27 cellular contexts compared by ENCODE assay signal in the genomic region with DNA sequence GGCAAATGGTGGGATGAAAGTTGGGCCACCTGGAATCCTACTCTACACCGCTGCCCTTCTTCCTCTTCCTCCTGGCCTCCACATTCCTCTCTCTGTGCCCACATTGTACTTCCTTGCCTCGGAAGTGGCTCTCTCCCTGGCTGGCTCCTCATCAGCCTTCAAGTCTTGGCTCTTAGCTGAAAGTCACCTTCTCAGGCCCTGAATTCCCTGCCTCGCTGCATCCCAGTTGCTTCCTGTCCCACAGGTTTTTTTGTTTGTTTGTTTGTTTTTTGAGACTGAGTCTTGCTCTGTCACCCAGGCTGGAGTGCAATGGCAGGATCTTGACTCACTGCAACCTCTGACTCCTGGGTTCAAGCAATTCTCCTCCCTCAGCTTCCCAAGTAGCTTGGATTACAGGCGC. TPM values are rescaled to one million over a fixed set of nuclear protein-coding genes. Genes with fewer than 3 reads are reported as not detected.
DNase-seq lines count a peak whose midpoint lies in the region; TF ChIP-seq lines count a peak whose summit lies in the region.
"Had no signal": no experiment of that assay in that cellular context is flagged by ENCODE, and none has a peak within 500 bp of the region (broad histone marks: within the 10 kb centered on the region; RNA-seq: fewer than 3 reads in every experiment).

No MANE protein-coding gene starts in this region.

- TF ChIP-seq CTCF in MCF 10A (IDR thresholded peaks at IDR 0.05; ENCODE audit: unreplicated experiment) (no peak), mammary epithelial cell (conservative IDR thresholded peaks at IDR 0.05 in 1 of 2, IDR thresholded peaks at IDR 0.05 in 1 of 2; ENCODE audit: extremely low read depth in 1 of 2, insufficient read depth in 1 of 2, low read depth in 1 of 2, low read length in 2 of 2) (no peak), chondrocyte (IDR thresholded peaks at IDR 0.05) (no peak), type B pancreatic cell (conservative IDR thresholded peaks at IDR 0.05) (no peak)

- intact Hi-C loops in MCF 10A (cut with micrococcal nuclease), result loop anchor here (5.0 kb wide), 1 partner anchor 604 kb away; the partner anchor contains the start of gene SEC14L5
- intact Hi-C loops in mammary epithelial cell (cut with micrococcal nuclease), result loop anchor here (10.0 kb wide), 1 partner anchor 191 kb away; no protein-coding TSS in a partner anchor

- no peaks in the 10 kb centered on the region for H3K27me3 Mint-ChIP-seq in MCF 10A (ENCODE audit: insufficient read depth, unreplicated experiment)
- no peaks in the 10 kb centered on the region for H3K27me3 Mint-ChIP-seq in chondrocyte (ENCODE audit: low read depth)
- H3K27me3 Mint-ChIP-seq in type B pancreatic cell, result no peaks in the 10 kb centered on the region

- no peak overlapping the region for H3K9ac ChIP-seq in mammary epithelial cell (ENCODE audit: insufficient read depth, low read length)
- no peak overlapping the region for H3K9ac ChIP-seq in trophoblast cell (ENCODE audit: low read length)

- H3K79me2 ChIP-seq in mammary epithelial cell (ENCODE audit: insufficient read depth, low read length) (peaks cover 21% of the 10 kb centered on the region), trophoblast cell (ENCODE audit: control insufficient read depth, insufficient read depth, low read length, poor library complexity) (peaks cover 6% of the 10 kb centered on the region)

- H3K4me2 ChIP-seq in mammary epithelial cell (ENCODE audit: insufficient read depth, low read depth, low read length) (no peak overlapping the region), trophoblast cell (ENCODE audit: low read length) (no peak overlapping the region)
- H3K4me2 ChIP-seq: hepatocyte had no signal

- peaks cover under 1% of the 10 kb centered on the region for H3K4me1 Mint-ChIP-seq in MCF 10A (ENCODE audit: insufficient read depth, unreplicated experiment)
- peaks cover 17% of the 10 kb centered on the region for H3K4me1 Mint-ChIP-seq in chondrocyte (ENCODE audit: low read depth)
- H3K4me1 Mint-ChIP-seq in type B pancreatic cell (ENCODE audit: unreplicated experiment), result peaks cover 8% of the 10 kb centered on the region

- H3K4me3 Mint-ChIP-seq in MCF 10A (ENCODE audit: unreplicated experiment) (no peak overlapping the region), chondrocyte (ENCODE audit: unreplicated experiment) (no peak overlapping the region), type B pancreatic cell (peak overlapping the region; percentile 40)

- no peak overlapping the region for H4K12ac ChIP-seq in trophoblast cell (ENCODE audit: low read depth, low read length)

- 98% methylated on average over 4 of the region's 4 CpGs for WGBS in mammary epithelial cell (ENCODE audit: low coverage, missing lambda C conversion rate)
- no CpG with 5 or more reads among the region's 4 CpGs for WGBS in trophoblast cell (ENCODE audit: extremely low coverage, insufficient coverage, insufficient read length)

- H3K36me3 ChIP-seq in mammary epithelial cell (ENCODE audit: insufficient read depth, low read length) (no peaks in the 10 kb centered on the region), trophoblast cell (ENCODE audit: control insufficient read depth in 1 of 2, insufficient read depth in 2 of 2, low read length in 2 of 2) (peaks cover 2 to 13% of the 10 kb centered on the region in 2 experiments)
- H3K36me3 ChIP-seq: breast epithelium, pancreas had no signal

- no peak overlapping the region for H2BK5ac ChIP-seq in trophoblast cell (ENCODE audit: low read depth, low read length, poor library complexity)

- DNase-seq in DMS53 (lab: John Stamatoyannopoulos, UW), result peak; percentile 33
- no peak for DNase-seq in DMS53 treated with DMSO at 0.1 percent for 48 hours (lab: John Stamatoyannopoulos, UW; ENCODE audit: unreplicated experiment)
- no peak for DNase-seq in MCF 10A (ENCODE audit: unreplicated experiment)
- DNase-seq in mammary epithelial cell, result no peak
- DNase-seq in chondrocyte (ENCODE audit: low spot score), result no peak
- DNase-seq in type B pancreatic cell (ENCODE audit: extremely low spot score, unreplicated experiment), result no peak
- DNase-seq in SHP77 treated with DMSO at 0.1 percent for 48 hours (lab: John Stamatoyannopoulos, UW), result no peak
- no peak for DNase-seq in trophoblast cell
- DNase-seq: 8988T; activated CD8-positive, alpha-beta memory T cell treated with anti-CD3 and anti-CD28 coated beads for 24 hours; activated gamma-delta T cell treated with Interleukin-2 at 50 U/mL for 16 hours; amniotic stem cell; C1 segment of cervical spinal cord; effector CD4-positive, alpha-beta T cell; KG1; lower lobe of right lung; MG63; NCI-H1105; NCI-H187; NCI-H510A; pancreas; stimulated activated CD4-positive, alpha-beta T cell treated with anti-CD3 and anti-CD28 coated beads, Interleukin-15, amount 100 ng/mL, for 24 hours; stimulated activated naive CD4-positive, alpha-beta T cell; upper lobe of right lung had no signal

- H3K4me1 ChIP-seq in mammary epithelial cell (ENCODE audit: insufficient read depth, low read length) (peaks cover 5% of the 10 kb centered on the region), trophoblast cell (ENCODE audit: control insufficient read depth in 1 of 2, insufficient read depth in 2 of 2, low read length in 2 of 2) (peaks cover 0 to 4% of the 10 kb centered on the region in 2 experiments)
- H3K4me1 ChIP-seq: breast epithelium had no signal

- in situ Hi-C loops in mammary epithelial cell (cut with MboI; ENCODE audit: low sequenced_read_pairs in 2 of 2), result no loop called here

- H2BK12ac ChIP-seq in trophoblast cell (ENCODE audit: low read length), result no peak overlapping the region

- no peak overlapping the region for H3K4ac ChIP-seq in trophoblast cell (ENCODE audit: low read depth, low read length)

- H3K36me3 Mint-ChIP-seq in MCF 10A (ENCODE audit: insufficient read depth, unreplicated experiment) (peaks cover 5% of the 10 kb centered on the region), chondrocyte (ENCODE audit: low read depth) (no peaks in the 10 kb centered on the region), type B pancreatic cell (no peaks in the 10 kb centered on the region)

- no peak overlapping the region for H3K18ac ChIP-seq in trophoblast cell (ENCODE audit: low read length)

- H3K27ac Mint-ChIP-seq in MCF 10A (ENCODE audit: low read depth, unreplicated experiment), result peak overlapping the region; percentile 76
- peak overlapping the region; percentile 36 for H3K27ac Mint-ChIP-seq in chondrocyte (ENCODE audit: unreplicated experiment)
- peak overlapping the region; percentile 29 for H3K27ac Mint-ChIP-seq in type B pancreatic cell

- dilution Hi-C loops in mammary epithelial cell (cut with HindIII; ENCODE audit: low sequenced_read_pairs), result no loop called here

- H3K9me3 Mint-ChIP-seq in MCF 10A (ENCODE audit: unreplicated experiment) (no peaks in the 10 kb centered on the region), chondrocyte (ENCODE audit: low read depth) (no peaks in the 10 kb centered on the region), type B pancreatic cell (no peaks in the 10 kb centered on the region)

- no peak overlapping the region for H3K23ac ChIP-seq in trophoblast cell (ENCODE audit: low read length)

- H4K8ac ChIP-seq in trophoblast cell (ENCODE audit: low read depth, low read length), result no peak overlapping the region

- no peak overlapping the region for H2BK120ac ChIP-seq in trophoblast cell (ENCODE audit: insufficient read depth, low read length, poor library complexity)

- H3K14ac ChIP-seq in trophoblast cell (ENCODE audit: low read length), result no peak overlapping the region

- H2AFZ ChIP-seq in mammary epithelial cell (ENCODE audit: low read depth, low read length) (no peak overlapping the region), trophoblast cell (ENCODE audit: insufficient read depth, low read length, poor library complexity) (no peak overlapping the region)
- H2AFZ ChIP-seq: hepatocyte had no signal

- H4K20me1 ChIP-seq in mammary epithelial cell (ENCODE audit: insufficient read depth, low read length), result no peaks in the 10 kb centered on the region

- CTCF ChIA-PET in MCF 10A (lab: Yijun Ruan, JAX), result interaction anchor here (6.9 kb wide), 1 partner anchor 48 kb away, joined by 75 read pairs; no protein-coding TSS in a partner anchor
- CTCF ChIA-PET in mammary epithelial cell (lab: Charles Lee; ENCODE audit: low non-redundant PET), result no interaction called here

- H3K4me3 ChIP-seq in mammary epithelial cell (replicated peaks in 1 of 3; ENCODE audit: insufficient read depth in 1 of 3, low read depth in 2 of 3, low read length in 3 of 3) (no peak overlapping the region), trophoblast cell (ENCODE audit: low read depth, low read length) (no peak overlapping the region)
- H3K4me3 ChIP-seq: breast epithelium, hepatocyte, lower lobe of right lung, MG63, pancreas, upper lobe of right lung had no signal

- H3K27ac ChIP-seq in mammary epithelial cell (ENCODE audit: insufficient read depth, low read depth, low read length) (no peak overlapping the region), trophoblast cell (ENCODE audit: low read depth, low read length) (no peak overlapping the region)
- H3K27ac ChIP-seq: breast epithelium, hepatocyte, lower lobe of right lung, pancreas, upper lobe of right lung had no signal

- no peak overlapping the region for H4K91ac ChIP-seq in trophoblast cell (ENCODE audit: low read depth, low read length)

- H3K9me3 ChIP-seq in mammary epithelial cell (replicated peaks; ENCODE audit: insufficient read depth, low read length) (no peaks in the 10 kb centered on the region), trophoblast cell (ENCODE audit: insufficient read depth, low read depth, low read length) (no peaks in the 10 kb centered on the region)
- H3K9me3 ChIP-seq: breast epithelium, lower lobe of right lung, MG63, pancreas, upper lobe of right lung had no signal

- no TSS peak for BruUV-seq in MCF 10A (replicated peaks; lab: Mats Ljungman, UMichigan)
- no TSS peak for BruUV-seq in mammary epithelial cell (replicated peaks; lab: Mats Ljungman, UMichigan)

- peaks cover 4% of the 10 kb centered on the region for H3K79me1 ChIP-seq in trophoblast cell (ENCODE audit: low read length)

- no peak overlapping the region for H2AK5ac ChIP-seq in trophoblast cell (ENCODE audit: low read length)

- no peaks in the 10 kb centered on the region for H3K27me3 ChIP-seq in mammary epithelial cell (ENCODE audit: insufficient read depth, low read length)
- H3K27me3 ChIP-seq in trophoblast cell (ENCODE audit: insufficient read depth, low read length), result no peaks in the 10 kb centered on the region
- H3K27me3 ChIP-seq: breast epithelium, hepatocyte, MG63, pancreas, upper lobe of right lung had no signal

- POLR2A ChIA-PET in MCF 10A (lab: Yijun Ruan, JAX), result interaction anchor here (1.1 kb wide), 1 partner anchor 63 kb away, joined by 3 read pairs; the partner anchor contains the start of gene CORO7

RNA-seq across cellular contexts. Expression of gene PAM16, which starts 2.6 kb away (rescaled TPM):
- total RNA-seq in MCF 10A (2022) (71.8 and 117 TPM in 2 replicates), mammary epithelial cell (10 to 100 TPM; 20.3 to 62.1 TPM), chondrocyte (21.6 to 24.4 TPM (median 22.4 TPM) in 3 replicates), type B pancreatic cell (ENCODE audit: low replicate concordance) (30.5 and 39.3 TPM in 2 replicates)
- 41.2 TPM for polyA plus RNA-seq in mammary epithelial cell
- 3.8 TPM for polyA minus RNA-seq in mammary epithelial cell
- polyA plus RNA-seq in trophoblast cell (2013), result 40.6 and 45.5 TPM in 2 replicates

RNA-seq across cellular contexts. Expression of gene VASN, which starts 18.0 kb away (rescaled TPM):
- total RNA-seq in MCF 10A (2022) (4.0 and 7.1 TPM in 2 replicates), mammary epithelial cell (10 to 100 TPM in 1 of 2 donors, 1 to 10 TPM in 1; 5.0 to 25.5 TPM), chondrocyte (79.7 to 82.0 TPM (median 81.8 TPM) in 3 replicates), type B pancreatic cell (ENCODE audit: low replicate concordance) (9.7 and 29.0 TPM in 2 replicates)
- polyA plus RNA-seq in mammary epithelial cell, result 1.9 TPM
- polyA minus RNA-seq in mammary epithelial cell, result 0.67 TPM
- 17.6 and 18.2 TPM in 2 replicates for polyA plus RNA-seq in trophoblast cell (2013)
- total RNA-seq: T-helper 1 cell treated with Interleukin-12 subunit alpha and Interleukin-12 subunit beta and Interleukin-4 antibody, amounts not matched to agents 30 ng/mL and 1 ng/mL, for 36 hours had no signal

RNA-seq across cellular contexts. Expression of gene GLIS2, which starts 37.8 kb away (rescaled TPM):
- 14.7 and 15.8 TPM in 2 replicates for total RNA-seq in MCF 10A (2022)
- 10 to 100 TPM in 1 of 2 donors, 1 to 10 TPM in 1; 3.3 to 13.5 TPM for total RNA-seq in mammary epithelial cell
- polyA plus RNA-seq in mammary epithelial cell, result 3.6 TPM
- polyA minus RNA-seq in mammary epithelial cell, result 10.4 TPM
- total RNA-seq in chondrocyte, result 58.7 to 62.8 TPM (median 61.2 TPM) in 3 replicates
- 13.1 and 23.0 TPM in 2 replicates for total RNA-seq in type B pancreatic cell (ENCODE audit: low replicate concordance)
- polyA plus RNA-seq in trophoblast cell (2013), result 22.5 and 23.2 TPM in 2 replicates
